Comparison of ENCODE assay signal across 7 cellular contexts in genomic region chr11:108854366-108854765, GRCh38.
DNase-seq lines count a peak whose midpoint lies in the region; ATAC-seq and TF ChIP-seq lines count a peak whose summit lies in the region.

No MANE protein-coding gene starts in this region.

- TF ChIP-seq CTCF in activated B cell treated with CpG ODN at 0.5 μM for 24 hours (IDR thresholded peaks at IDR 0.05) (no peak), mucosa of descending colon (IDR thresholded peaks at IDR 0.05) (no peak)

- H3K36me3 Mint-ChIP-seq in activated B cell treated with CpG ODN at 0.5 μM for 24 hours (ENCODE audit: low read depth), result peaks cover 16% of the 10 kb centered on the region

- peaks cover 5% of the 10 kb centered on the region for H3K4me1 ChIP-seq in mucosa of descending colon (ENCODE audit: low read depth)

- H3K36me3 ChIP-seq in mucosa of descending colon (ENCODE audit: low read depth), result no peaks in the 10 kb centered on the region

- DNase-seq in activated B cell treated with CpG ODN at 0.5 μM for 24 hours (no peak), mucosa of descending colon (no peak), putamen (ENCODE audit: low spot score) (no peak), COLO668 (lab: John Stamatoyannopoulos, UW; ENCODE audit: unreplicated experiment) (no peak), hepatic stellate cell (ENCODE audit: low spot score) (no peak)

- H3K4me3 Mint-ChIP-seq in activated B cell treated with CpG ODN at 0.5 μM for 24 hours, result peak overlapping the region; percentile 75

- no peaks in the 10 kb centered on the region for H3K9me3 Mint-ChIP-seq in activated B cell treated with CpG ODN at 0.5 μM for 24 hours

- ATAC-seq in GM19023 (IDR thresholded peaks at IDR 0.05; ENCODE audit: unreplicated experiment), result peak; percentile 88
- ATAC-seq in HG02870 (IDR thresholded peaks at IDR 0.05; ENCODE audit: unreplicated experiment), result peak; percentile 87
- peak; percentile 71 for ATAC-seq in activated B cell treated with CpG ODN at 0.5 μM for 24 hours (ENCODE audit: low read depth)
- peak; percentile 95 for ATAC-seq in mucosa of descending colon

- no peaks in the 10 kb centered on the region for H3K27me3 Mint-ChIP-seq in activated B cell treated with CpG ODN at 0.5 μM for 24 hours

- H3K4me1 Mint-ChIP-seq in activated B cell treated with CpG ODN at 0.5 μM for 24 hours, result peaks cover 24% of the 10 kb centered on the region

- H3K4me3 ChIP-seq in mucosa of descending colon, result no peak overlapping the region

- intact Hi-C loops in activated B cell treated with CpG ODN at 0.5 μM for 24 hours (cut with micrococcal nuclease) (no loop called here), mucosa of descending colon (cut with DNase I, micrococcal nuclease) (no loop called here)

- POLR2A ChIA-PET in activated B cell treated with CpG ODN at 0.5 μM for 24 hours (lab: Charles Lee), result no interaction called here

- peak overlapping the region; percentile 91 for H3K27ac Mint-ChIP-seq in activated B cell treated with CpG ODN at 0.5 μM for 24 hours

- CTCF ChIA-PET in activated B cell treated with CpG ODN at 0.5 μM for 24 hours (lab: Charles Lee), result interaction anchor here (1.6 kb wide), 1 partner anchor 17 kb away, joined by 5 read pairs; no protein-coding TSS in a partner anchor

- no peaks in the 10 kb centered on the region for H3K9me3 ChIP-seq in mucosa of descending colon
